9 cellular contexts compared by ENCODE assay signal in genomic region chr1:153465728-153466625, GRCh38. TPM values are rescaled to one million over a fixed set of nuclear protein-coding genes. Genes with fewer than 3 reads are reported as not detected.
A peak's percentile ranks its signal among the peaks of the same experiment; 100 is the strongest.
DNase-seq lines count a peak whose midpoint lies in the region; ATAC-seq and TF ChIP-seq lines count a peak whose summit lies in the region.
"Had no signal": no experiment of that assay in that cellular context is flagged by ENCODE, and none has a peak within 500 bp of the region (broad histone marks: within the 10 kb centered on the region; RNA-seq: fewer than 3 reads in every experiment).

No MANE protein-coding gene starts in this region.

- H3K9me3 Mint-ChIP-seq in GM23338: peaks cover 13% of the 10 kb centered on the region
- H3K9me3 Mint-ChIP-seq in activated naive CD8-positive, alpha-beta T cell treated with anti-CD3 and anti-CD28 coated beads, Interleukin-2, amount 10 ng/mL, durations not matched to agents 7 days and 5 days: peaks cover 5% of the 10 kb centered on the region

- H3K27me3 ChIP-seq in GM23338 (ENCODE audit: insufficient read depth) (no peaks in the 10 kb centered on the region), hepatocyte (no peaks in the 10 kb centered on the region)

- DNase-seq in AG04449 (ENCODE audit: low read depth, low spot score) (no peak), GM23338 (ENCODE audit: low spot score) (peak; percentile 85), hepatocyte (ENCODE audit: low spot score) (peak; percentile 50), SW 1271 (lab: John Stamatoyannopoulos, UW) (no peak)
- DNase-seq in activated naive CD8-positive, alpha-beta T cell treated with anti-CD3 and anti-CD28 coated beads, Interleukin-2, amount 10 ng/mL, durations not matched to agents 7 days and 5 days: peak; percentile 72
- DNase-seq in stimulated activated CD4-positive, alpha-beta T cell treated with anti-CD3 and anti-CD28 coated beads, Interleukin-15, amount 100 ng/mL, for 48 hours (ENCODE audit: low read depth in 2 of 2): peak; percentile 35 to 62

- H3K4me1 ChIP-seq in GM23338 (ENCODE audit: insufficient read depth) (peaks cover 13% of the 10 kb centered on the region), hepatocyte (ENCODE audit: insufficient read depth) (no peaks in the 10 kb centered on the region)

- H3K4me2 ChIP-seq in GM23338: peak overlapping the region; percentile 33; the same call in 1 of the 2 replicates
- no peak overlapping the region for H3K4me2 ChIP-seq in hepatocyte

- no peaks in the 10 kb centered on the region; the same call in 1 of the 2 replicates for H3K36me3 ChIP-seq in GM23338 (ENCODE audit: insufficient read depth)
- H3K36me3 ChIP-seq in hepatocyte (replicated peaks; ENCODE audit: insufficient read depth, low read depth): no peaks in the 10 kb centered on the region

- no peak overlapping the region for H3K4me3 ChIP-seq in AG04449 (ENCODE audit: low read depth, low read length)
- no peak overlapping the region for H3K4me3 ChIP-seq in GM23338
- no peak overlapping the region for H3K4me3 ChIP-seq in hepatocyte

- H3K27ac Mint-ChIP-seq in GM23338: no peak overlapping the region
- H3K27ac Mint-ChIP-seq in activated naive CD8-positive, alpha-beta T cell treated with anti-CD3 and anti-CD28 coated beads, Interleukin-2, amount 10 ng/mL, durations not matched to agents 7 days and 5 days: no peak overlapping the region

- H2AFZ ChIP-seq in GM23338 (peak overlapping the region; percentile 87), hepatocyte (no peak overlapping the region)

- H3K27ac ChIP-seq in GM23338 (ENCODE audit: low read depth) (peak overlapping the region; percentile 64), hepatocyte (no peak overlapping the region)

- TF ChIP-seq CTCF in AG04449 (IDR thresholded peaks at IDR 0.05; ENCODE audit: insufficient read depth, low read length, missing control alignments): peak; percentile 76
- TF ChIP-seq CTCF in GM23338 (conservative IDR thresholded peaks at IDR 0.05; ENCODE audit: low read depth in 2 of 2): peak; percentile 85 to 96
- TF ChIP-seq CTCF in hepatocyte (IDR thresholded peaks at IDR 0.05; ENCODE audit: poor library complexity): peak; percentile 65

- H3K36me3 Mint-ChIP-seq in GM23338 (ENCODE audit: low read depth): peaks cover 4% of the 10 kb centered on the region; the same call in 2 of the 3 replicates
- no peaks in the 10 kb centered on the region for H3K36me3 Mint-ChIP-seq in activated naive CD8-positive, alpha-beta T cell treated with anti-CD3 and anti-CD28 coated beads, Interleukin-2, amount 10 ng/mL, durations not matched to agents 7 days and 5 days

- H4K20me1 ChIP-seq in GM23338 (replicated peaks; ENCODE audit: insufficient read depth) (no peaks in the 10 kb centered on the region), hepatocyte (ENCODE audit: insufficient read depth, poor library complexity, severe bottlenecking) (no peaks in the 10 kb centered on the region)

- H3K79me2 ChIP-seq in GM23338 (replicated peaks; ENCODE audit: insufficient read depth) (no peaks in the 10 kb centered on the region), hepatocyte (no peaks in the 10 kb centered on the region)

- no peaks in the 10 kb centered on the region for H3K9me3 ChIP-seq in hepatocyte (ENCODE audit: low read depth)

- peaks cover 25% of the 10 kb centered on the region for H3K4me1 Mint-ChIP-seq in GM23338
- H3K4me1 Mint-ChIP-seq in activated naive CD8-positive, alpha-beta T cell treated with anti-CD3 and anti-CD28 coated beads, Interleukin-2, amount 10 ng/mL, durations not matched to agents 7 days and 5 days: peaks cover 7% of the 10 kb centered on the region

- 0 out of 3 replicates have a peak overlapping the region, but pooled peaks have one; percentile 19 for H3K4me3 Mint-ChIP-seq in GM23338
- H3K4me3 Mint-ChIP-seq in activated naive CD8-positive, alpha-beta T cell treated with anti-CD3 and anti-CD28 coated beads, Interleukin-2, amount 10 ng/mL, durations not matched to agents 7 days and 5 days: no peak overlapping the region

- no peaks in the 10 kb centered on the region for H3K27me3 Mint-ChIP-seq in GM23338 (ENCODE audit: insufficient read depth, low read depth, poor library complexity)
- peaks cover 28% of the 10 kb centered on the region for H3K27me3 Mint-ChIP-seq in activated naive CD8-positive, alpha-beta T cell treated with anti-CD3 and anti-CD28 coated beads, Interleukin-2, amount 10 ng/mL, durations not matched to agents 7 days and 5 days

- ATAC-seq in GM23338 (peak; percentile 92), SK-N-SH treated with all-trans-retinoic acid at 6 μM for 48 hours (peak; percentile 93), GM21390 (IDR thresholded peaks at IDR 0.05; ENCODE audit: unreplicated experiment) (no peak)
- peak; percentile 68 for ATAC-seq in activated naive CD8-positive, alpha-beta T cell treated with anti-CD3 and anti-CD28 coated beads, Interleukin-2, amount 10 ng/mL, durations not matched to agents 7 days and 5 days (ENCODE audit: low read depth)

- H3K9me2 ChIP-seq in GM23338 (ENCODE audit: insufficient read depth) (no peaks in the 10 kb centered on the region; the same call in 1 of the 2 replicates), hepatocyte (replicated peaks; ENCODE audit: insufficient read depth) (no peaks in the 10 kb centered on the region)

- CTCF ChIA-PET in AG04449 (lab: Yijun Ruan, JAX): interaction anchor here (0.7 to 3.2 kb wide), 23 partner anchors 9 to 522 kb away, joined by 3 to 56 read pairs (median 4); no protein-coding TSS in a partner anchor

- no peaks in the 10 kb centered on the region for H3F3A ChIP-seq in GM23338 (replicated peaks; ENCODE audit: low read depth)

- WGBS in hepatocyte (ENCODE audit: low lambda C conversion rate, missing lambda C conversion rate): 22% methylated on average over 22 of the region's 22 CpGs

- POLR2A ChIA-PET in AG04449 (lab: Yijun Ruan, JAX): no interaction called here
- POLR2A ChIA-PET in activated naive CD8-positive, alpha-beta T cell treated with anti-CD3 and anti-CD28 coated beads, Interleukin-2, amount 10 ng/mL, durations not matched to agents 7 days and 5 days (lab: Charles Lee): no interaction called here

TF ChIP-seq in GM23338, 12 proteins besides CTCF, POLR2A, EP300 and RAD21 (continues in another document):
- TF ChIP-seq POLR2AphosphoS5 (IDR thresholded peaks at IDR 0.05; ENCODE audit: low read depth): no peak
- no peak for TF ChIP-seq EZH2 (IDR thresholded peaks at IDR 0.05; ENCODE audit: low read depth, unreplicated experiment)
- TF ChIP-seq ZNF331 (CRISPR knock-in tag; IDR thresholded peaks at IDR 0.05; ENCODE audit: low read depth): no peak
- TF ChIP-seq JUNB (IDR thresholded peaks at IDR 0.05; ENCODE audit: unreplicated experiment): no peak
- no peak for TF ChIP-seq ZNF114 (CRISPR knock-in tag; IDR thresholded peaks at IDR 0.05)

TF ChIP-seq in SK-N-SH treated with all-trans-retinoic acid at 6 μM for 48 hours, 23 proteins besides CTCF, POLR2A, EP300 and RAD21 (continues in another document):
- no peak for TF ChIP-seq ZNF8 (CRISPR knock-in tag; IDR thresholded peaks at IDR 0.05)
- TF ChIP-seq ZFP30 (CRISPR knock-in tag; IDR thresholded peaks at IDR 0.05): no peak
- no peak for TF ChIP-seq BACH2 (CRISPR knock-in tag; IDR thresholded peaks at IDR 0.05; ENCODE audit: borderline replicate concordance)
- TF ChIP-seq, protein P1, sequence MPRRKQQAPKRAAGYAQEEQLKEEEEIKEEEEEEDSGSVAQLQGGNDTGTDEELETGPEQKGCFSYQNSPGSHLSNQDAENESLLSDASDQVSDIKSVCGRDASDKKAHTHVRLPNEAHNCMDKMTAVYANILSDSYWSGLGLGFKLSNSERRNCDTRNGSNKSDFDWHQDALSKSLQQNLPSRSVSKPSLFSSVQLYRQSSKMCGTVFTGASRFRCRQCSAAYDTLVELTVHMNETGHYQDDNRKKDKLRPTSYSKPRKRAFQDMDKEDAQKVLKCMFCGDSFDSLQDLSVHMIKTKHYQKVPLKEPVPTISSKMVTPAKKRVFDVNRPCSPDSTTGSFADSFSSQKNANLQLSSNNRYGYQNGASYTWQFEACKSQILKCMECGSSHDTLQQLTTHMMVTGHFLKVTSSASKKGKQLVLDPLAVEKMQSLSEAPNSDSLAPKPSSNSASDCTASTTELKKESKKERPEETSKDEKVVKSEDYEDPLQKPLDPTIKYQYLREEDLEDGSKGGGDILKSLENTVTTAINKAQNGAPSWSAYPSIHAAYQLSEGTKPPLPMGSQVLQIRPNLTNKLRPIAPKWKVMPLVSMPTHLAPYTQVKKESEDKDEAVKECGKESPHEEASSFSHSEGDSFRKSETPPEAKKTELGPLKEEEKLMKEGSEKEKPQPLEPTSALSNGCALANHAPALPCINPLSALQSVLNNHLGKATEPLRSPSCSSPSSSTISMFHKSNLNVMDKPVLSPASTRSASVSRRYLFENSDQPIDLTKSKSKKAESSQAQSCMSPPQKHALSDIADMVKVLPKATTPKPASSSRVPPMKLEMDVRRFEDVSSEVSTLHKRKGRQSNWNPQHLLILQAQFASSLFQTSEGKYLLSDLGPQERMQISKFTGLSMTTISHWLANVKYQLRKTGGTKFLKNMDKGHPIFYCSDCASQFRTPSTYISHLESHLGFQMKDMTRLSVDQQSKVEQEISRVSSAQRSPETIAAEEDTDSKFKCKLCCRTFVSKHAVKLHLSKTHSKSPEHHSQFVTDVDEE (CRISPR knock-in tag; IDR thresholded peaks at IDR 0.05): no peak
- TF ChIP-seq ZNF70 (CRISPR knock-in tag; IDR thresholded peaks at IDR 0.05): no peak
- TF ChIP-seq ZC3H10 (CRISPR knock-in tag; IDR thresholded peaks at IDR 0.05): no peak
- no peak for TF ChIP-seq CSRNP3 (CRISPR knock-in tag; IDR thresholded peaks at IDR 0.05)

RNA-seq across cellular contexts. Expression of gene S100A7, which starts 5.5 kb away (rescaled TPM):
- not detected in 2 replicates for total RNA-seq in GM23338 (2014; rRNA removed; shearing (Covaris generic))
- not detected in 2 replicates for polyA plus RNA-seq in GM23338 (2016; fragmentation: Nextera tagmentation; extraction: Ambion mirVana)
- not detected for total RNA-seq in activated naive CD8-positive, alpha-beta T cell treated with anti-CD3 and anti-CD28 coated beads, Interleukin-2, amount 10 ng/mL, durations not matched to agents 7 days and 5 days
- total RNA-seq in hepatocyte: 0.60 TPM in 1 of 2 replicates, not detected in the other
- polyA plus RNA-seq in hepatocyte: 1.0 and 2.5 TPM in 2 replicates
- total RNA-seq: renal cortical epithelial cell had no signal

RNA-seq across cellular contexts. Expression of gene S100A7A, which starts 49.7 kb away (rescaled TPM):
- not detected in 2 replicates for total RNA-seq in GM23338 (2014; rRNA removed; shearing (Covaris generic))
- polyA plus RNA-seq in GM23338 (2016; fragmentation: Nextera tagmentation; extraction: Ambion mirVana): not detected in 2 replicates
- not detected for total RNA-seq in activated naive CD8-positive, alpha-beta T cell treated with anti-CD3 and anti-CD28 coated beads, Interleukin-2, amount 10 ng/mL, durations not matched to agents 7 days and 5 days
- total RNA-seq in hepatocyte: not detected in 2 replicates
- not detected in 2 replicates for polyA plus RNA-seq in hepatocyte
- total RNA-seq: renal cortical epithelial cell had no signal

Comparison
In these comparisons a context has a peak if more than half of its experiments do, and no peak if none do; other contexts are left out.
1. DNase-seq: peak in GM23338 (single experiment), activated naive CD8-positive, alpha-beta T cell treated with anti-CD3 and anti-CD28 coated beads, Interleukin-2, amount 10 ng/mL, durations not matched to agents 7 days and 5 days (single experiment), hepatocyte (single experiment) and stimulated activated CD4-positive, alpha-beta T cell treated with anti-CD3 and anti-CD28 coated beads, Interleukin-15, amount 100 ng/mL, for 48 hours (2 of 2); none in AG04449 (single experiment) and SW 1271 (0 of 2).
2. Peak in every context shown above with its lines, with median percentiles within 50 percentile points of each other: CTCF ChIP-seq.